7 cellular contexts compared by ENCODE assay signal in the genomic region with DNA sequence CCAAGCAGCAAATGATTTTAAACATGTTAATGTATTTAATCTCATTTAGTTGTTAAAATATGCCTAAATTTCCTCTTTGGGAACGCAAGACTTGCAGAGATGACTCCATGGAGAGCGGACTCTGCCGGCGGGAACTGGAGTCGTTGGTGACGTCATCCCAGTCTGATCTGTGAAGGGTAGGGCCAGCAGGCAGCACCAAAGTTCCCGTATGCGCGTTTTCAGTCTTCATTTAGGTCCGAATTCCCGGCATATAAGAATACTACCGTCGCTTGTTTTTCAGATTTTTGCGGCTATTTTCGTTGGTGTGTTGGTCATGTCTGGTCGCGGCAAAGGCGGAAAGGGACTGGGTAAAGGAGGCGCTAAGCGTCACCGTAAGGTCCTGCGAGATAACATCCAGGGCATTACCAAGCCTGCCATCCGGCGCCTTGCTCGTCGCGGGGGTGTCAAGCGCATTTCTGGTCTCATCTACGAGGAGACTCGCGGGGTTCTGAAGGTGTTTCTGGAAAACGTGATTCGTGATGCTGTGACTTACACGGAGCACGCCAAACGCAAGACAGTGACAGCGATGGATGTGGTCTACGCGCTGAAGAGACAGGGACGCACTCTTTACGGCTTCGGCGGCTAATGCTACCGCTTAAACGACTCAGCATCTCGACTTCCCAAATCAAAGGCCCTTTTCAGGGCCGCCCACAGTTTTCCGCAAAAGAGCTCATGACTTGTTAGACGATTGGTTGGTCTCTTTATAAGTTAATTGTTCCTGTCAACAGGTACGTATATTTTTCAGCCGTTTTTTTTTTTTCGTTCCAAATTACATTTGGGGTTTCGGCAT.
DNase-seq lines count a peak whose midpoint lies in the region; ATAC-seq lines count a peak whose summit lies in the region.

No MANE protein-coding gene starts in this region.

- peak overlapping the region; percentile 98 for H3K9ac ChIP-seq in iPS-20b (ENCODE audit: low read depth, low read length)
- peak overlapping the region; percentile 50 to 76 (median 72) for H3K9ac ChIP-seq in skeletal muscle tissue (ENCODE audit: low read depth in 1 of 3, low read length in 3 of 3)

- peak; percentile 83 for DNase-seq in NCI-H2107 (lab: John Stamatoyannopoulos, UW)
- peak; percentile 88 for DNase-seq in UCSD-AML1 (lab: John Stamatoyannopoulos, UW; ENCODE audit: unreplicated experiment)
- peak; percentile 68 to 99 for DNase-seq in T47D (ENCODE audit: low read depth in 1 of 2, low spot score in 1 of 2)

- in situ Hi-C loops in T47D (cut with HindIII; ENCODE audit: low pct_unique_long_range_greater_than_20kb, low sequenced_read_pairs): no loop called here

- peak; percentile 60 for ATAC-seq in GM18511 (IDR thresholded peaks at IDR 0.05; ENCODE audit: unreplicated experiment)
- ATAC-seq in HG03039 (IDR thresholded peaks at IDR 0.05; ENCODE audit: unreplicated experiment): peak; percentile 37

- H3K9me3 ChIP-seq in iPS-20b (ENCODE audit: insufficient read depth, low read depth, low read length) (no peaks in the 10 kb centered on the region), skeletal muscle tissue (ENCODE audit: control insufficient read depth in 3 of 3, low read length in 3 of 3) (no peaks in the 10 kb centered on the region)

- H3K36me3 ChIP-seq in iPS-20b (ENCODE audit: insufficient read depth, low read depth, low read length) (no peaks in the 10 kb centered on the region), skeletal muscle tissue (ENCODE audit: control insufficient read depth in 3 of 3, insufficient read depth in 3 of 3, low read length in 3 of 3) (no peaks in the 10 kb centered on the region)

- H3K4me1 ChIP-seq in iPS-20b (ENCODE audit: insufficient read depth, low read length) (peaks cover 19% of the 10 kb centered on the region; the same call in 1 of the 2 replicates), skeletal muscle tissue (ENCODE audit: control insufficient read depth in 3 of 3, insufficient read depth in 3 of 3, low read length in 3 of 3) (peaks cover 0 to 5% (median 4%) of the 10 kb centered on the region in 3 donors)

- no peaks in the 10 kb centered on the region for H3K27me3 ChIP-seq in iPS-20b (ENCODE audit: insufficient read depth, low read length)
- H3K27me3 ChIP-seq in skeletal muscle tissue (ENCODE audit: control insufficient read depth in 3 of 3, insufficient read depth in 3 of 3, low read length in 3 of 3): peaks cover 42 to 72% (median 60%) of the 10 kb centered on the region in 3 donors

- H3K4me3 ChIP-seq in iPS-20b (ENCODE audit: low read length) (peak overlapping the region; percentile 90), skeletal muscle tissue (ENCODE audit: low read length in 3 of 3) (peak overlapping the region; percentile 53 to 80 (median 68))

- H3K27ac ChIP-seq in iPS-20b (ENCODE audit: low read length): peak overlapping the region; percentile 98
- peak overlapping the region; percentile 77 for H3K27ac ChIP-seq in skeletal muscle tissue (ENCODE audit: low read depth, low read length)

Comparison
In these comparisons a context has a peak if more than half of its experiments do, and no peak if none do; other contexts are left out.
1. Peak in every context shown above with its lines: DNase-seq, ATAC-seq, H3K4me3 ChIP-seq and H3K27ac ChIP-seq.